In genomic region chr1:59738152-59738551, GRCh38 we compare ENCODE assay signal across 13 cellular contexts.
DNase-seq lines count a peak whose midpoint lies in the region; ATAC-seq and TF ChIP-seq lines count a peak whose summit lies in the region.
"Had no signal": no experiment of that assay in that cellular context is flagged by ENCODE, and none has a peak within 500 bp of the region (broad histone marks: within the 10 kb centered on the region; RNA-seq: fewer than 3 reads in every experiment).

No MANE protein-coding gene starts in this region.

- H3K9me2 ChIP-seq in SK-N-SH: no peaks in the 10 kb centered on the region
- no peaks in the 10 kb centered on the region for H3K9me2 ChIP-seq in PC-9 (ENCODE audit: insufficient read depth)

- no peaks in the 10 kb centered on the region for H3F3A ChIP-seq in SK-N-SH (replicated peaks; ENCODE audit: insufficient read depth)
- no peaks in the 10 kb centered on the region for H3F3A ChIP-seq in PC-9 (ENCODE audit: insufficient read depth, low read depth)

- H3K4me2 ChIP-seq in SK-N-SH (peak overlapping the region; percentile 31; the same call in 1 of the 2 replicates), PC-9 (no peak overlapping the region)

- ATAC-seq in left lobe of liver (peak; percentile 65), GM21515 (IDR thresholded peaks at IDR 0.05; ENCODE audit: unreplicated experiment) (no peak)
- ATAC-seq: K562, right cardiac atrium had no signal

- no peak overlapping the region for H3K4me3 ChIP-seq in AG10803 (ENCODE audit: low read length)
- no peak overlapping the region for H3K4me3 ChIP-seq in SK-N-SH (ENCODE audit: low read depth in 2 of 2, low read length in 1 of 2)
- no peak overlapping the region for H3K4me3 ChIP-seq in vagina
- H3K4me3 ChIP-seq in PC-9: no peak overlapping the region
- H3K4me3 ChIP-seq: K562 had no signal

- H3K36me3 Mint-ChIP-seq in activated CD4-positive, alpha-beta memory T cell treated with anti-CD3 and anti-CD28 coated beads for 36 hours: peaks cover 16% of the 10 kb centered on the region

- no peak for TF ChIP-seq RAD21 in SK-N-SH (IDR thresholded peaks at IDR 0.05; ENCODE audit: low read length)

- WGBS in SK-N-SH (ENCODE audit: low lambda C conversion rate): 28% methylated on average over 3 of the region's 3 CpGs

- BruUV-seq in PC-9 (replicated peaks; lab: Mats Ljungman, UMichigan): no TSS peak

- no peaks in the 10 kb centered on the region for H3K4me1 Mint-ChIP-seq in activated CD4-positive, alpha-beta memory T cell treated with anti-CD3 and anti-CD28 coated beads for 36 hours (ENCODE audit: low read depth)

- intact Hi-C loops in vagina (cut with DNase I): no loop called here
- intact Hi-C loops in PC-9 (cut with micrococcal nuclease; ENCODE audit: unreplicated experiment): no loop called here
- intact Hi-C loops in activated CD4-positive, alpha-beta memory T cell treated with anti-CD3 and anti-CD28 coated beads for 36 hours (cut with micrococcal nuclease): no loop called here

- H2AFZ ChIP-seq in SK-N-SH (ENCODE audit: low read depth): no peak overlapping the region
- H2AFZ ChIP-seq in PC-9: no peak overlapping the region

- H3K9me3 Mint-ChIP-seq in activated CD4-positive, alpha-beta memory T cell treated with anti-CD3 and anti-CD28 coated beads for 36 hours: peaks cover 8% of the 10 kb centered on the region

- peaks cover 3 to 8% of the 10 kb centered on the region in 2 experiments; a peak in 3 of 4 replicates for H3K4me1 ChIP-seq in SK-N-SH (ENCODE audit: control insufficient read depth in 1 of 2, insufficient read depth in 2 of 2, low read depth in 1 of 2, low read length in 1 of 2)
- peaks cover 6% of the 10 kb centered on the region for H3K4me1 ChIP-seq in vagina
- H3K4me1 ChIP-seq in PC-9 (replicated peaks; ENCODE audit: insufficient read depth): no peaks in the 10 kb centered on the region

- H3K36me3 ChIP-seq in SK-N-SH (replicated peaks in 1 of 2; ENCODE audit: control insufficient read depth in 1 of 2, insufficient read depth in 2 of 2, low read length in 1 of 2): no peaks in the 10 kb centered on the region
- H3K36me3 ChIP-seq in vagina: no peaks in the 10 kb centered on the region
- H3K36me3 ChIP-seq in PC-9 (ENCODE audit: low read depth): no peaks in the 10 kb centered on the region

- H3K79me2 ChIP-seq in SK-N-SH (ENCODE audit: insufficient read depth) (no peaks in the 10 kb centered on the region), PC-9 (ENCODE audit: low read depth) (no peaks in the 10 kb centered on the region)

- H3K4me3 Mint-ChIP-seq in activated CD4-positive, alpha-beta memory T cell treated with anti-CD3 and anti-CD28 coated beads for 36 hours: no peak overlapping the region
- H3K4me3 Mint-ChIP-seq: activated naive CD4-positive, alpha-beta T cell treated with anti-CD3 and anti-CD28 coated beads, Interleukin-2, amount 10 ng/mL, durations not matched to agents 7 days and 5 days had no signal

- H4K20me1 ChIP-seq in SK-N-SH (ENCODE audit: insufficient read depth): no peaks in the 10 kb centered on the region
- H4K20me1 ChIP-seq in PC-9 (ENCODE audit: insufficient read depth): no peaks in the 10 kb centered on the region

- H3K27ac Mint-ChIP-seq in activated CD4-positive, alpha-beta memory T cell treated with anti-CD3 and anti-CD28 coated beads for 36 hours: no peak overlapping the region
- H3K27ac Mint-ChIP-seq: activated naive CD4-positive, alpha-beta T cell treated with anti-CD3 and anti-CD28 coated beads, Interleukin-2, amount 10 ng/mL, durations not matched to agents 7 days and 5 days had no signal

- H3K9ac ChIP-seq in SK-N-SH: no peak overlapping the region

- H3K9me3 ChIP-seq in SK-N-SH (no peaks in the 10 kb centered on the region; the same call in 1 of the 2 replicates), vagina (no peaks in the 10 kb centered on the region), PC-9 (ENCODE audit: insufficient read depth, low read depth) (no peaks in the 10 kb centered on the region; the same call in 1 of the 2 replicates)

- TF ChIP-seq POLR2A in vagina (IDR thresholded peaks at IDR 0.05): no peak

- H3K27me3 ChIP-seq in SK-N-SH (ENCODE audit: insufficient read depth): no peaks in the 10 kb centered on the region
- H3K27me3 ChIP-seq in vagina: no peaks in the 10 kb centered on the region
- H3K27me3 ChIP-seq in PC-9 (ENCODE audit: insufficient read depth, low read depth): no peaks in the 10 kb centered on the region

- H3K27me3 Mint-ChIP-seq in activated CD4-positive, alpha-beta memory T cell treated with anti-CD3 and anti-CD28 coated beads for 36 hours: no peaks in the 10 kb centered on the region
- H3K27me3 Mint-ChIP-seq: activated naive CD4-positive, alpha-beta T cell treated with anti-CD3 and anti-CD28 coated beads, Interleukin-2, amount 10 ng/mL, durations not matched to agents 7 days and 5 days had no signal

- peak overlapping the region; percentile 60 to 76; a peak in 2 of 4 replicates for H3K27ac ChIP-seq in SK-N-SH (ENCODE audit: low read depth in 2 of 2, low read length in 1 of 2)
- H3K27ac ChIP-seq in vagina: no peak overlapping the region
- H3K27ac ChIP-seq in PC-9: no peak overlapping the region

- no peak for TF ChIP-seq CTCF in AG10803 (conservative IDR thresholded peaks at IDR 0.05; ENCODE audit: low read length)
- no peak for TF ChIP-seq CTCF in SK-N-SH (IDR thresholded peaks at IDR 0.05)
- TF ChIP-seq CTCF in vagina (IDR thresholded peaks at IDR 0.05): no peak
- no peak for TF ChIP-seq CTCF in PC-9 (conservative IDR thresholded peaks at IDR 0.05)

- POLR2A ChIA-PET in SK-N-SH (lab: Yijun Ruan, JAX): interaction anchor here (0.5 kb wide), 1 partner anchor 1238 kb away, joined by 4 read pairs; no protein-coding TSS in a partner anchor
- POLR2A ChIA-PET in PC-9 (lab: Charles Lee; ENCODE audit: unreplicated experiment): interaction anchor here (0.6 to 0.8 kb wide), 4 partner anchors 54 to 954 kb away, joined by 3 to 7 read pairs (median 4); partner anchors contain the start of gene JUN
- POLR2A ChIA-PET in activated CD4-positive, alpha-beta memory T cell treated with anti-CD3 and anti-CD28 coated beads for 36 hours (lab: Charles Lee): no interaction called here

- DNase-seq in AG10803 (ENCODE audit: low read depth) (peak; percentile 84), LHCN-M2 (ENCODE audit: low read depth) (peak; percentile 20), SK-N-SH (no peak), left lobe of liver (ENCODE audit: low spot score) (no peak), vagina (ENCODE audit: extremely low spot score in 2 of 2) (no peak), PC-9 (no peak)
- DNase-seq in activated CD4-positive, alpha-beta memory T cell treated with anti-CD3 and anti-CD28 coated beads for 36 hours: no peak
- DNase-seq: activated naive CD4-positive, alpha-beta T cell treated with anti-CD3 and anti-CD28 coated beads, Interleukin-2, amount 10 ng/mL, durations not matched to agents 7 days and 5 days; C1 segment of cervical spinal cord; NCI-H1930; right cardiac atrium had no signal

- CTCF ChIA-PET in SK-N-SH (lab: Yijun Ruan, JAX) (interaction anchor here (3.4 kb wide), 1 partner anchor 22 kb away, joined by 16 read pairs; no protein-coding TSS in a partner anchor), PC-9 (lab: Charles Lee) (no interaction called here)
- CTCF ChIA-PET in activated CD4-positive, alpha-beta memory T cell treated with anti-CD3 and anti-CD28 coated beads for 36 hours (lab: Charles Lee): no interaction called here

- no peak; a peak in 1 of 4 replicates for TF ChIP-seq EP300 in SK-N-SH (IDR thresholded peaks at IDR 0.05; ENCODE audit: borderline replicate concordance in 1 of 2, low read depth in 1 of 2, low read length in 1 of 2)

TF ChIP-seq in SK-N-SH, 30 proteins besides CTCF, POLR2A, EP300 and RAD21:
- TF ChIP-seq FOXM1 (IDR thresholded peaks at IDR 0.05; ENCODE audit: low read depth) (no peak), TCF12 (IDR thresholded peaks at IDR 0.05) (peak; percentile 86)
TF ChIP-seq in SK-N-SH: peak in this region for 1.

Comparison
In these comparisons a context has a peak if more than half of its experiments do, and no peak if none do; other contexts are left out.
1. DNase-seq: peak in AG10803 (single experiment) and LHCN-M2 (single experiment); none in SK-N-SH (single experiment), left lobe of liver (single experiment), vagina (0 of 2), PC-9 (0 of 2) and activated CD4-positive, alpha-beta memory T cell treated with anti-CD3 and anti-CD28 coated beads for 36 hours (single experiment).
2. H3K27ac ChIP-seq: peak in SK-N-SH (2 of 2); none in vagina (single experiment) and PC-9 (single experiment).